In the genomic region with DNA sequence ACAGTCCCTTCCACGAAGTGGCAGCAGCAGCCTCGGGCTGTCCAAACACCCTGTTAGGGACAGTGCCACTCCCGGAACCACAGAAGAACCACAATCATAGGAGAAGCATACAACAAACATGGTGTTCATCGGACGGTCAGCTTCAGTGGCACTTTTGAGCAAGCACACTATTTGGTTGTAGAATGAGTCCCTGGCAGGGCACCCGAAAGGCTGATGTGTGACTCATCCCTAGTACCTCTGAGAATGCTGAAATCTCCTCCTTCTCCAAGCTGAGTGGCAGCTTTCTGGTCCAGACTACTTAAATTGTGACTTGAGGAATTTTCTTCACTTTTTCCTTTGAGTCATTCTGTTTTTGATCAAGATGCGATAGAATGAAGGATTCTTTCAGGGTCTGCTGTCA, we compare ENCODE assay signal across 1 cellular context.
TF ChIP-seq lines count a peak whose summit lies in the region.

No MANE protein-coding gene starts in this region.

TF ChIP-seq in IMR-90, 13 proteins besides CTCF, POLR2A, EP300 and RAD21:
- TF ChIP-seq, protein P1, sequence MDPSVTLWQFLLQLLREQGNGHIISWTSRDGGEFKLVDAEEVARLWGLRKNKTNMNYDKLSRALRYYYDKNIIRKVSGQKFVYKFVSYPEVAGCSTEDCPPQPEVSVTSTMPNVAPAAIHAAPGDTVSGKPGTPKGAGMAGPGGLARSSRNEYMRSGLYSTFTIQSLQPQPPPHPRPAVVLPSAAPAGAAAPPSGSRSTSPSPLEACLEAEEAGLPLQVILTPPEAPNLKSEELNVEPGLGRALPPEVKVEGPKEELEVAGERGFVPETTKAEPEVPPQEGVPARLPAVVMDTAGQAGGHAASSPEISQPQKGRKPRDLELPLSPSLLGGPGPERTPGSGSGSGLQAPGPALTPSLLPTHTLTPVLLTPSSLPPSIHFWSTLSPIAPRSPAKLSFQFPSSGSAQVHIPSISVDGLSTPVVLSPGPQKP (IDR thresholded peaks at IDR 0.05; ENCODE audit: borderline replicate concordance, low read depth, low read length) = no peak
- TF ChIP-seq MXI1 (IDR thresholded peaks at IDR 0.05; ENCODE audit: borderline replicate concordance, low read depth, low read length) = no peak
- no peak for TF ChIP-seq RCOR1 (IDR thresholded peaks at IDR 0.05; ENCODE audit: insufficient replicate concordance, low read length)
- TF ChIP-seq SMC3 (IDR thresholded peaks at IDR 0.05; ENCODE audit: low read depth, low read length) = no peak
- no peak for TF ChIP-seq CEBPB (IDR thresholded peaks at IDR 0.05; ENCODE audit: low read depth, low read length)
- TF ChIP-seq RFX5 (IDR thresholded peaks at IDR 0.05; ENCODE audit: low read depth, low read length) = no peak
- TF ChIP-seq MAZ (IDR thresholded peaks at IDR 0.05; ENCODE audit: borderline replicate concordance, low read depth, low read length) = no peak
- TF ChIP-seq FOS (IDR thresholded peaks at IDR 0.05; ENCODE audit: low read depth, low read length) = peak; percentile 39; the same call in 1 of the 2 replicates
TF ChIP-seq in IMR-90: peak in this region for 1.
